Comparison of ENCODE assay signal across 8 cellular contexts in genomic region chr14:105087308-105087962, GRCh38. TPM values are rescaled to one million over a fixed set of nuclear protein-coding genes. Genes with fewer than 3 reads are reported as not detected.
DNase-seq lines count a peak whose midpoint lies in the region; ATAC-seq and TF ChIP-seq lines count a peak whose summit lies in the region.

No MANE protein-coding gene starts in this region.

- intact Hi-C loops in activated T-helper 2 cell treated with anti-CD3 and anti-CD28 coated beads, Interferon-gamma antibody, Interleukin-2, Interleukin-4, amounts not matched to agents 10 μg/mL and 5 μg/mL and 100 μg/mL, durations not matched to agents 14 hours and 24 hours and 36 hours (cut with micrococcal nuclease), result no loop called here
- intact Hi-C loops in left ventricle myocardium superior (cut with micrococcal nuclease), result no loop called here

- no peak for TF ChIP-seq CTCF in GM12865 (IDR thresholded peaks at IDR 0.05; ENCODE audit: insufficient read depth, low read depth, low read length, missing control alignments)

- no peak overlapping the region for H3K27ac Mint-ChIP-seq in activated T-helper 2 cell treated with anti-CD3 and anti-CD28 coated beads, Interferon-gamma antibody, Interleukin-2, Interleukin-4, amounts not matched to agents 10 μg/mL and 5 μg/mL and 100 μg/mL, durations not matched to agents 14 hours and 24 hours and 36 hours

- H3K4me3 Mint-ChIP-seq in activated T-helper 2 cell treated with anti-CD3 and anti-CD28 coated beads, Interferon-gamma antibody, Interleukin-2, Interleukin-4, amounts not matched to agents 10 μg/mL and 5 μg/mL and 100 μg/mL, durations not matched to agents 14 hours and 24 hours and 36 hours (ENCODE audit: low read depth), result peak overlapping the region; percentile 72

- H3K27me3 Mint-ChIP-seq in activated T-helper 2 cell treated with anti-CD3 and anti-CD28 coated beads, Interferon-gamma antibody, Interleukin-2, Interleukin-4, amounts not matched to agents 10 μg/mL and 5 μg/mL and 100 μg/mL, durations not matched to agents 14 hours and 24 hours and 36 hours (ENCODE audit: low read depth), result peaks cover 13% of the 10 kb centered on the region

- H3K4me3 ChIP-seq in GM12865 (ENCODE audit: low read depth, low read length), result peak overlapping the region; percentile 66

- no peak for DNase-seq in GM12865 (ENCODE audit: low read depth)
- DNase-seq in activated T-helper 2 cell treated with anti-CD3 and anti-CD28 coated beads, Interferon-gamma antibody, Interleukin-2, Interleukin-4, amounts not matched to agents 10 μg/mL and 5 μg/mL and 100 μg/mL, durations not matched to agents 14 hours and 24 hours and 36 hours (ENCODE audit: low spot score), result no peak
- peak; percentile 73 for DNase-seq in left ventricle myocardium superior
- peak; percentile 52 for DNase-seq in retina
- DNase-seq in GM19238 (ENCODE audit: insufficient read length, low spot score), result no peak
- no peak for DNase-seq in NCI-H524 treated with DMSO at 0.1 percent for 48 hours (lab: John Stamatoyannopoulos, UW)

- no peaks in the 10 kb centered on the region for H3K36me3 Mint-ChIP-seq in activated T-helper 2 cell treated with anti-CD3 and anti-CD28 coated beads, Interferon-gamma antibody, Interleukin-2, Interleukin-4, amounts not matched to agents 10 μg/mL and 5 μg/mL and 100 μg/mL, durations not matched to agents 14 hours and 24 hours and 36 hours (ENCODE audit: low read depth)

- peaks cover 3% of the 10 kb centered on the region for H3K4me1 Mint-ChIP-seq in activated T-helper 2 cell treated with anti-CD3 and anti-CD28 coated beads, Interferon-gamma antibody, Interleukin-2, Interleukin-4, amounts not matched to agents 10 μg/mL and 5 μg/mL and 100 μg/mL, durations not matched to agents 14 hours and 24 hours and 36 hours (ENCODE audit: low read depth)

- peak; percentile 10 for ATAC-seq in HG03460 (IDR thresholded peaks at IDR 0.05; ENCODE audit: unreplicated experiment)
- peak; percentile 9 for ATAC-seq in left ventricle myocardium superior
- no peak for ATAC-seq in HG03469 (IDR thresholded peaks at IDR 0.05; ENCODE audit: unreplicated experiment)

- no peaks in the 10 kb centered on the region for H3K9me3 Mint-ChIP-seq in activated T-helper 2 cell treated with anti-CD3 and anti-CD28 coated beads, Interferon-gamma antibody, Interleukin-2, Interleukin-4, amounts not matched to agents 10 μg/mL and 5 μg/mL and 100 μg/mL, durations not matched to agents 14 hours and 24 hours and 36 hours

RNA-seq across cellular contexts. Expression of gene GPR132, which starts 22.2 kb away (rescaled TPM):
- total RNA-seq in activated T-helper 2 cell treated with anti-CD3 and anti-CD28 coated beads, Interferon-gamma antibody, Interleukin-2, Interleukin-4, amounts not matched to agents 10 μg/mL and 5 μg/mL and 100 μg/mL, durations not matched to agents 14 hours and 24 hours and 36 hours, result 27.1 and 29.8 TPM in 2 replicates
- 1.3 TPM for total RNA-seq in left ventricle myocardium superior

Comparison
In these comparisons a context has a peak if more than half of its experiments do, and no peak if none do; other contexts are left out.
1. DNase-seq: peak in left ventricle myocardium superior (single experiment) and retina (single experiment); none in GM12865 (single experiment), activated T-helper 2 cell treated with anti-CD3 and anti-CD28 coated beads, Interferon-gamma antibody, Interleukin-2, Interleukin-4, amounts not matched to agents 10 μg/mL and 5 μg/mL and 100 μg/mL, durations not matched to agents 14 hours and 24 hours and 36 hours (single experiment), GM19238 (single experiment) and NCI-H524 treated with DMSO at 0.1 percent for 48 hours (single experiment).
2. RNA of gene GPR132, which starts 22.2 kb away (total RNA-seq): 27.1 to 29.8 TPM in activated T-helper 2 cell treated with anti-CD3 and anti-CD28 coated beads, Interferon-gamma antibody, Interleukin-2, Interleukin-4, amounts not matched to agents 10 μg/mL and 5 μg/mL and 100 μg/mL, durations not matched to agents 14 hours and 24 hours and 36 hours; 1.3 TPM in left ventricle myocardium superior (single experiment); every median in the first group is over 10 times any median in the second.